ENCODE assay signal across 15 cellular contexts in the genomic region with DNA sequence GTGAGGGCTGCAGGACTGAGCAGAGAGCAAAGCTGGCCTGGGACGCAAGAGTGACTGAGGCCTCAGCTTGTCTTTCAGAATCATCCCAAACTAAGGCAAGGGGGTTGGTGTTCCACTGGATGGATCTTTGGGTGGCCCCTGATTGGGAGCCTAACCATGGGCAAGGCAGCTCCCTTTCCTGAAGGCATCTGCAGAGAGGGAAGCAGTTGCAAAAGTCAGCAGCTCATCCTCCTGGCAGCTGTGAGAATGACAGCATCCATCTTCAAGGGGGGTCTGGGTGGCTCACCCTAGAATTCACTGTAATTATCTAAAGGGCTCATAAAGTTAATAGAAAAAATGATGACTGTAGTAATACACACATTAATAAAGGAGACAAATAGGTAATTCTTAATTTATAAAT. TPM values are rescaled to one million over a fixed set of nuclear protein-coding genes. Genes with fewer than 3 reads are reported as not detected.
DNase-seq lines count a peak whose midpoint lies in the region; ATAC-seq and TF ChIP-seq lines count a peak whose summit lies in the region.
"Had no signal": no experiment of that assay in that cellular context is flagged by ENCODE, and none has a peak within 500 bp of the region (broad histone marks: within the 10 kb centered on the region; RNA-seq: fewer than 3 reads in every experiment).

No MANE protein-coding gene starts in this region.

- H4K20me1 ChIP-seq in osteoblast (ENCODE audit: insufficient read depth, low read length) = no peaks in the 10 kb centered on the region

- H2AFZ ChIP-seq in osteoblast (ENCODE audit: low read length) = peak overlapping the region; percentile 2

- H3K4me1 ChIP-seq in cardiac muscle cell (ENCODE audit: low read depth) (no peaks in the 10 kb centered on the region), endodermal cell (ENCODE audit: control insufficient read depth, insufficient read depth, low read length) (no peaks in the 10 kb centered on the region), osteoblast (ENCODE audit: insufficient read depth, low read length) (no peaks in the 10 kb centered on the region)
- H3K4me1 ChIP-seq: vagina had no signal

- H3K36me3 ChIP-seq in cardiac muscle cell (no peaks in the 10 kb centered on the region), endodermal cell (ENCODE audit: control insufficient read depth, insufficient read depth, low read length) (no peaks in the 10 kb centered on the region), osteoblast (ENCODE audit: insufficient read depth, low read length) (no peaks in the 10 kb centered on the region)
- H3K36me3 ChIP-seq: vagina had no signal

- no peaks in the 10 kb centered on the region for H3K36me3 Mint-ChIP-seq in endodermal cell (ENCODE audit: low read depth)
- H3K36me3 Mint-ChIP-seq: stimulated activated memory B cell treated with anti-CD40 and anti-IgM and Interleukin-4, amounts not matched to agents 10 μg/mL and 1 μg/mL and 100 μg/mL, for 72 hours had no signal

- intact Hi-C loops in Right ventricle myocardium inferior (cut with DNase I) = no loop called here

- H3K27ac Mint-ChIP-seq in endodermal cell = no peak overlapping the region
- H3K27ac Mint-ChIP-seq: activated T-helper 1 cell treated with anti-CD3 and anti-CD28 coated beads, Interleukin-12 subunit alpha, Interleukin-12 subunit beta, Interleukin-2, Interleukin-4 antibody, amounts not matched to agents 30 ng/mL and 10 ng/mL and 1 ng/mL, durations not matched to agents 14 hours and 24 hours and 36 hours; stimulated activated memory B cell treated with anti-CD40 and anti-IgM and Interleukin-4, amounts not matched to agents 10 μg/mL and 1 μg/mL and 100 μg/mL, for 72 hours had no signal

- WGBS in endodermal cell (ENCODE audit: insufficient coverage in 1 of 2, insufficient read length in 1 of 2), 2 experiments = 92% methylated on average over 1 of the region's 1 CpG; no CpG with 5 or more reads in 1 of the 2 experiments

- no peak overlapping the region for H3K9ac ChIP-seq in endodermal cell (ENCODE audit: extremely low read depth, low read length, poor library complexity, severe bottlenecking)

- H3K4me1 Mint-ChIP-seq in endodermal cell = no peaks in the 10 kb centered on the region
- H3K4me1 Mint-ChIP-seq: stimulated activated memory B cell treated with anti-CD40 and anti-IgM and Interleukin-4, amounts not matched to agents 10 μg/mL and 1 μg/mL and 100 μg/mL, for 72 hours had no signal

- H3K9me3 Mint-ChIP-seq in endodermal cell = no peaks in the 10 kb centered on the region
- H3K9me3 Mint-ChIP-seq: activated T-helper 1 cell treated with anti-CD3 and anti-CD28 coated beads, Interleukin-12 subunit alpha, Interleukin-12 subunit beta, Interleukin-2, Interleukin-4 antibody, amounts not matched to agents 30 ng/mL and 10 ng/mL and 1 ng/mL, durations not matched to agents 14 hours and 24 hours and 36 hours; stimulated activated memory B cell treated with anti-CD40 and anti-IgM and Interleukin-4, amounts not matched to agents 10 μg/mL and 1 μg/mL and 100 μg/mL, for 72 hours had no signal

- H3K27me3 ChIP-seq in cardiac muscle cell (no peaks in the 10 kb centered on the region), endodermal cell (ENCODE audit: control insufficient read depth, insufficient read depth, low read length, poor library complexity, severe bottlenecking) (no peaks in the 10 kb centered on the region), osteoblast (ENCODE audit: insufficient read depth, low read length) (no peaks in the 10 kb centered on the region)
- H3K27me3 ChIP-seq: vagina had no signal

- H3K79me2 ChIP-seq in osteoblast (ENCODE audit: insufficient read depth, low read length) = no peaks in the 10 kb centered on the region

- ATAC-seq in Right ventricle myocardium inferior = no peak
- ATAC-seq: stimulated activated memory B cell treated with anti-CD40 and anti-IgM and Interleukin-4, amounts not matched to agents 10 μg/mL and 1 μg/mL and 100 μg/mL, for 72 hours had no signal

- H3K9me3 ChIP-seq in cardiac muscle cell (ENCODE audit: low read depth) = no peaks in the 10 kb centered on the region
- H3K9me3 ChIP-seq in endodermal cell (ENCODE audit: control insufficient read depth, low read length) = no peaks in the 10 kb centered on the region
- H3K9me3 ChIP-seq in osteoblast (ENCODE audit: low read depth, low read length) = no peaks in the 10 kb centered on the region
- H3K9me3 ChIP-seq: vagina had no signal

- no peak overlapping the region for H3K4me2 ChIP-seq in osteoblast (ENCODE audit: insufficient read depth, low read length)

- H3K27me3 Mint-ChIP-seq in endodermal cell (ENCODE audit: insufficient read depth) = no peaks in the 10 kb centered on the region

- no peak overlapping the region for H3K27ac ChIP-seq in cardiac muscle cell
- H3K27ac ChIP-seq in endodermal cell (ENCODE audit: low read depth, low read length) = no peak overlapping the region
- H3K27ac ChIP-seq in osteoblast (ENCODE audit: low read depth, low read length) = no peak overlapping the region
- H3K27ac ChIP-seq: SK-N-MC, vagina had no signal

- no peak overlapping the region for H3K4me3 Mint-ChIP-seq in endodermal cell
- H3K4me3 Mint-ChIP-seq: activated T-helper 1 cell treated with anti-CD3 and anti-CD28 coated beads, Interleukin-12 subunit alpha, Interleukin-12 subunit beta, Interleukin-2, Interleukin-4 antibody, amounts not matched to agents 30 ng/mL and 10 ng/mL and 1 ng/mL, durations not matched to agents 14 hours and 24 hours and 36 hours; stimulated activated memory B cell treated with anti-CD40 and anti-IgM and Interleukin-4, amounts not matched to agents 10 μg/mL and 1 μg/mL and 100 μg/mL, for 72 hours had no signal

- DNase-seq in cardiac muscle cell (ENCODE audit: low read depth in 1 of 2, low spot score in 1 of 2) (peak in 1 of 2 donors; percentile 23), Right ventricle myocardium inferior (ENCODE audit: missing footprints) (no peak), NCI-H69 (lab: John Stamatoyannopoulos, UW) (peak; percentile 65), endodermal cell (no peak), osteoblast (ENCODE audit: insufficient read length, low spot score, missing footprints) (peak; percentile 73), NCI-H1105 (lab: John Stamatoyannopoulos, UW) (no peak), GF-D8 (lab: John Stamatoyannopoulos, UW) (no peak), HUDEP-2 (lab: John Stamatoyannopoulos, UW; ENCODE audit: unreplicated experiment in 76 of 76) (no peak)
- DNase-seq: activated CD4-positive, alpha-beta T cell treated with anti-CD3 and anti-CD28 coated beads for 1 hour; aorta; NCI-H510A treated with DMSO at 0.1 percent for 48 hours had no signal

- H3K4me3 ChIP-seq in cardiac muscle cell = no peak overlapping the region
- no peak overlapping the region for H3K4me3 ChIP-seq in endodermal cell (ENCODE audit: low read length)
- H3K4me3 ChIP-seq in osteoblast (ENCODE audit: insufficient read depth, low read length) = no peak overlapping the region
- H3K4me3 ChIP-seq: SK-N-MC, vagina had no signal

- TF ChIP-seq CTCF in cardiac muscle cell (IDR thresholded peaks at IDR 0.05; ENCODE audit: low read depth, low read length) = peak; percentile 25
- TF ChIP-seq CTCF in endodermal cell (conservative IDR thresholded peaks at IDR 0.05) = peak; percentile 56
- TF ChIP-seq CTCF in osteoblast (IDR thresholded peaks at IDR 0.05; ENCODE audit: extremely low read depth, low read depth, low read length) = peak; percentile 65

RNA-seq across cellular contexts. Expression of gene RAB31, which starts 46.5 kb away (rescaled TPM):
- total RNA-seq in cardiac muscle cell (7.8 and 8.7 TPM in 2 replicates), Right ventricle myocardium inferior (11.7 TPM), endodermal cell (10 to 100 TPM; 11.7 to 20.3 TPM), osteoblast (120 and 144 TPM in 2 replicates)
- polyA plus RNA-seq in cardiac muscle cell = 27.7 and 43.8 TPM in 2 replicates
- 23.6 TPM for polyA plus RNA-seq in endodermal cell (2013, experiment 1 of 2)
- polyA plus RNA-seq in endodermal cell (2013, experiment 2 of 2) = 25.0 TPM

RNA-seq across cellular contexts. Expression of gene PPP4R1, which starts 47.2 kb away (rescaled TPM):
- 58.7 and 75.1 TPM in 2 replicates for total RNA-seq in cardiac muscle cell
- polyA plus RNA-seq in cardiac muscle cell = 34.3 and 36.5 TPM in 2 replicates
- total RNA-seq in Right ventricle myocardium inferior = 62.5 TPM
- total RNA-seq in endodermal cell = 100 to 1,000 TPM in 1 of 2 donors, 10 to 100 TPM in 1; 85.8 to 116 TPM
- polyA plus RNA-seq in endodermal cell (2013, experiment 1 of 2) = 84.2 TPM
- polyA plus RNA-seq in endodermal cell (2013, experiment 2 of 2) = 85.3 TPM
- 138 and 143 TPM in 2 replicates for total RNA-seq in osteoblast

Comparison
In these comparisons a context has a peak if more than half of its experiments do, and no peak if none do; other contexts are left out.
1. DNase-seq: peak in NCI-H69 (single experiment) and osteoblast (single experiment); none in Right ventricle myocardium inferior (single experiment), endodermal cell (single experiment), NCI-H1105 (single experiment), GF-D8 (single experiment) and HUDEP-2 (0 of 76).
2. Peak in every context shown above with its lines, with median percentiles within 50 percentile points of each other: CTCF ChIP-seq.